Comparison of ENCODE assay signal across 1 cellular context in genomic region chr16:29699324-29700219, GRCh38.
TF ChIP-seq lines count a peak whose summit lies in the region.

No MANE protein-coding gene starts in this region.

TF ChIP-seq in K562, 482 proteins besides CTCF, POLR2A, EP300 and RAD21 (continued from another document and continues in another):
- TF ChIP-seq ZNF518B (CRISPR knock-in tag; IDR thresholded peaks at IDR 0.05) (no peak), SMARCA4 (IDR thresholded peaks at IDR 0.05) (0 out of 2 replicates have a peak, but pooled peaks have one; percentile 31), SETDB1 (IDR thresholded peaks at IDR 0.05; ENCODE audit: low read length) (no peak), MBD1 (CRISPR knock-in tag; IDR thresholded peaks at IDR 0.05) (no peak), FOXP4 (CRISPR knock-in tag; IDR thresholded peaks at IDR 0.05; ENCODE audit: borderline replicate concordance) (no peak), RNF219 (CRISPR knock-in tag; IDR thresholded peaks at IDR 0.05) (no peak), E2F4 (CRISPR knock-in tag; IDR thresholded peaks at IDR 0.05; ENCODE audit: low read depth) (no peak), ZNF311 (CRISPR knock-in tag; IDR thresholded peaks at IDR 0.05) (no peak), PYGO2 (tag; IDR thresholded peaks at IDR 0.05) (no peak), RCOR1 (IDR thresholded peaks at IDR 0.05; ENCODE audit: borderline replicate concordance in 1 of 2, low read depth in 2 of 2, low read length in 2 of 2) (0 out of 4 replicates have a peak, but pooled peaks of 1 of the 2 experiments have one; percentile 0), PML (IDR thresholded peaks at IDR 0.05; ENCODE audit: low read length) (no peak), TCF3 (CRISPR knock-in tag; IDR thresholded peaks at IDR 0.05) (peak; percentile 6; the same call in 1 of the 2 replicates), ZBTB5 (IDR thresholded peaks at IDR 0.05) (no peak), ZNF133 (CRISPR knock-in tag; IDR thresholded peaks at IDR 0.05) (no peak), HCFC1 (IDR thresholded peaks at IDR 0.05; ENCODE audit: low read depth, low read length) (no peak), TARDBP (IDR thresholded peaks at IDR 0.05) (no peak), THRA (IDR thresholded peaks at IDR 0.05) (no peak), GATA2 (CRISPR knock-in tag; IDR thresholded peaks at IDR 0.05) (peak; percentile 64; the same call in 1 of the 2 replicates), MYNN (IDR thresholded peaks at IDR 0.05) (peak; percentile 74; the same call in 1 of the 2 replicates), MYNN (CRISPR knock-in tag; IDR thresholded peaks at IDR 0.05) (no peak), USF1 (CRISPR knock-in tag; IDR thresholded peaks at IDR 0.05) (no peak), KLF6 (CRISPR knock-in tag; IDR thresholded peaks at IDR 0.05; ENCODE audit: borderline replicate concordance) (no peak), HDAC2 (IDR thresholded peaks at IDR 0.05) (0 out of 2 replicates have a peak, but pooled peaks have one; percentile 31), STAT6 (CRISPR knock-in tag; IDR thresholded peaks at IDR 0.05) (no peak), SMARCC2 (IDR thresholded peaks at IDR 0.05; ENCODE audit: low read depth) (no peak), E2F6 (IDR thresholded peaks at IDR 0.05; ENCODE audit: borderline replicate concordance in 1 of 2, extremely low read depth in 1 of 2, insufficient read depth in 1 of 2, insufficient read length in 1 of 2, low read depth in 1 of 2, low read length in 1 of 2, poor library complexity in 1 of 2, severe bottlenecking in 1 of 2) (peak in 1 of 2 experiments; percentile 11), SMAD3 (CRISPR knock-in tag; conservative IDR thresholded peaks at IDR 0.05) (no peak), CREB3L1 (IDR thresholded peaks at IDR 0.05; ENCODE audit: borderline replicate concordance, low read depth) (no peak), NCOR1 (IDR thresholded peaks at IDR 0.05) (0 out of 2 replicates have a peak, but pooled peaks have one; percentile 8), HBP1 (CRISPR knock-in tag; IDR thresholded peaks at IDR 0.05) (no peak), EHMT2 (IDR thresholded peaks at IDR 0.05) (peak; percentile 75; the same call in 1 of the 2 replicates)
